Comparison of ENCODE assay signal across 9 cellular contexts in genomic region chr3:175346573-175347356, GRCh38.
DNase-seq lines count a peak whose midpoint lies in the region; ATAC-seq and TF ChIP-seq lines count a peak whose summit lies in the region.
"Had no signal": no experiment of that assay in that cellular context is flagged by ENCODE, and none has a peak within 500 bp of the region (broad histone marks: within the 10 kb centered on the region; RNA-seq: fewer than 3 reads in every experiment).

No MANE protein-coding gene starts in this region.

- no peaks in the 10 kb centered on the region for H3K27me3 ChIP-seq in dorsolateral prefrontal cortex
- no peaks in the 10 kb centered on the region for H3K27me3 ChIP-seq in osteoblast (ENCODE audit: insufficient read depth, low read length)

- H3K36me3 ChIP-seq in osteoblast (ENCODE audit: insufficient read depth, low read length): no peaks in the 10 kb centered on the region

- DNase-seq in DMS53 (lab: John Stamatoyannopoulos, UW) (peak; percentile 87), NCI-H2107 treated with DMSO at 0.1 percent for 48 hours (lab: John Stamatoyannopoulos, UW; ENCODE audit: unreplicated experiment) (peak; percentile 69), dorsolateral prefrontal cortex (peak in 7 of 10 donors; percentile 5 to 54 (median 46)), osteoblast (ENCODE audit: insufficient read length, low spot score, missing footprints) (peak; percentile 43), cerebellum (ENCODE audit: low spot score) (no peak)
- DNase-seq: activated CD4-positive, alpha-beta memory T cell treated with anti-CD3 and anti-CD28 coated beads for 36 hours had no signal

- H2AFZ ChIP-seq in osteoblast (ENCODE audit: low read length): no peak overlapping the region

- no peak overlapping the region for H3K27ac ChIP-seq in dorsolateral prefrontal cortex
- no peak overlapping the region for H3K27ac ChIP-seq in osteoblast (ENCODE audit: low read depth, low read length)

- H4K20me1 ChIP-seq in osteoblast (ENCODE audit: insufficient read depth, low read length): no peaks in the 10 kb centered on the region

- H3K4me3 ChIP-seq in dorsolateral prefrontal cortex: no peak overlapping the region
- no peak overlapping the region for H3K4me3 ChIP-seq in osteoblast (ENCODE audit: insufficient read depth, low read length)

- H3K79me2 ChIP-seq in osteoblast (ENCODE audit: insufficient read depth, low read length): no peaks in the 10 kb centered on the region

- no peak for ATAC-seq in HG02885 (IDR thresholded peaks at IDR 0.05; ENCODE audit: poor library complexity, unreplicated experiment)
- no peak for ATAC-seq in GM19467 (IDR thresholded peaks at IDR 0.05; ENCODE audit: unreplicated experiment)
- ATAC-seq in GM21737 (IDR thresholded peaks at IDR 0.05; ENCODE audit: unreplicated experiment): no peak

- H3K4me2 ChIP-seq in osteoblast (ENCODE audit: insufficient read depth, low read length): peak overlapping the region; percentile 17

- H3K4me1 ChIP-seq in osteoblast (ENCODE audit: insufficient read depth, low read length): peaks cover 10% of the 10 kb centered on the region

- no peak for TF ChIP-seq CTCF in dorsolateral prefrontal cortex (IDR thresholded peaks at IDR 0.05 in 54 of 56, conservative IDR thresholded peaks at IDR 0.05 in 2 of 56; ENCODE audit: low read depth in 1 of 56, partially characterized antibody in 56 of 56)
- TF ChIP-seq CTCF in osteoblast (IDR thresholded peaks at IDR 0.05; ENCODE audit: extremely low read depth, low read depth, low read length): no peak

- intact Hi-C loops in dorsolateral prefrontal cortex (cut with DNase I): no loop called here

- no peaks in the 10 kb centered on the region for H3K9me3 ChIP-seq in osteoblast (ENCODE audit: low read depth, low read length)
